ENCODE assay signal across 20 cellular contexts in the genomic region with DNA sequence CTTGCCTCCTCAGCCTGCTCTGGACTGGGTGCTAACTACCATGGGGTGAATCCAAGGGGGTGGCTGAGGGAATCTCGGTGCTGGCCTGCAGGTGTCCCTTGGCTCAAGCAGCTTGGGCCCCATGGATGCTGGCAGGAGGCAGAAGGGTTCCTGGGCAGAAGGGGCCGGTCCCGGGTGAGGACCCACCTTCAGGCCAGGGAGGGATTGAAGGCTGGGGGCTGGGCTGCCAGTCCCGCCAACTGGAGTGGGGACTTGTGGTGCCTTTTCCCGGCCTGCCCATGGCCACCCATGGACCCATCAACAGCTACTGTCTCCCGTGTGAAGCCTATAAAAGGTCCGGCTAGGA.
"Had no signal": no experiment of that assay in that cellular context is flagged by ENCODE, and none has a peak within 500 bp of the region (broad histone marks: within the 10 kb centered on the region; RNA-seq: fewer than 3 reads in every experiment).

No MANE protein-coding gene starts in this region.

- H3K36me3 ChIP-seq: prostate gland, spleen, thoracic aorta, tibial nerve, upper lobe of left lung, uterus had no signal

- H3K4me3 Mint-ChIP-seq: naive thymus-derived CD8-positive, alpha-beta T cell; nephron progenitor cell had no signal

- H3K27me3 ChIP-seq: dorsolateral prefrontal cortex, spleen, tibial nerve, upper lobe of left lung, uterus had no signal

- H3K4me3 ChIP-seq: dorsolateral prefrontal cortex, prostate gland, skin epidermis, spleen, thoracic aorta, tibial nerve, upper lobe of left lung, uterus had no signal

- H3K79me2 ChIP-seq: parathyroid adenoma had no signal

- H3K27ac ChIP-seq: dorsolateral prefrontal cortex, parathyroid adenoma, prostate gland, skin epidermis, spleen, thoracic aorta, tibial nerve, upper lobe of left lung, uterus had no signal

- H3K4me1 Mint-ChIP-seq: naive thymus-derived CD8-positive, alpha-beta T cell; nephron progenitor cell had no signal

- DNase-seq: caudate nucleus; cerebellar nuclear complex; dorsolateral prefrontal cortex; effector CD4-positive, alpha-beta T cell; kidney; mesendoderm; midbrain; naive thymus-derived CD8-positive, alpha-beta T cell; nephron progenitor cell; occipital lobe; spleen; stimulated activated naive CD4-positive, alpha-beta T cell treated with Interleukin-2 at 50 U/mL for 16 hours; uterus had no signal

- H3K9me3 ChIP-seq: prostate gland, thoracic aorta, tibial nerve, upper lobe of left lung, uterus had no signal

- H3K27me3 Mint-ChIP-seq: naive thymus-derived CD8-positive, alpha-beta T cell had no signal

- H2AFZ ChIP-seq: parathyroid adenoma had no signal

- H3K27ac Mint-ChIP-seq: naive thymus-derived CD8-positive, alpha-beta T cell; nephron progenitor cell had no signal

- H3K4me1 ChIP-seq: parathyroid adenoma, prostate gland, spleen, tibial nerve, upper lobe of left lung, uterus had no signal

- H3K9me3 Mint-ChIP-seq: nephron progenitor cell had no signal

- ATAC-seq: left lobe of liver; naive thymus-derived CD8-positive, alpha-beta T cell had no signal

- H3K9ac ChIP-seq: parathyroid adenoma had no signal

- H3K36me3 Mint-ChIP-seq: naive thymus-derived CD8-positive, alpha-beta T cell had no signal
